ENCODE assay signal across 1 cellular context in the genomic region with DNA sequence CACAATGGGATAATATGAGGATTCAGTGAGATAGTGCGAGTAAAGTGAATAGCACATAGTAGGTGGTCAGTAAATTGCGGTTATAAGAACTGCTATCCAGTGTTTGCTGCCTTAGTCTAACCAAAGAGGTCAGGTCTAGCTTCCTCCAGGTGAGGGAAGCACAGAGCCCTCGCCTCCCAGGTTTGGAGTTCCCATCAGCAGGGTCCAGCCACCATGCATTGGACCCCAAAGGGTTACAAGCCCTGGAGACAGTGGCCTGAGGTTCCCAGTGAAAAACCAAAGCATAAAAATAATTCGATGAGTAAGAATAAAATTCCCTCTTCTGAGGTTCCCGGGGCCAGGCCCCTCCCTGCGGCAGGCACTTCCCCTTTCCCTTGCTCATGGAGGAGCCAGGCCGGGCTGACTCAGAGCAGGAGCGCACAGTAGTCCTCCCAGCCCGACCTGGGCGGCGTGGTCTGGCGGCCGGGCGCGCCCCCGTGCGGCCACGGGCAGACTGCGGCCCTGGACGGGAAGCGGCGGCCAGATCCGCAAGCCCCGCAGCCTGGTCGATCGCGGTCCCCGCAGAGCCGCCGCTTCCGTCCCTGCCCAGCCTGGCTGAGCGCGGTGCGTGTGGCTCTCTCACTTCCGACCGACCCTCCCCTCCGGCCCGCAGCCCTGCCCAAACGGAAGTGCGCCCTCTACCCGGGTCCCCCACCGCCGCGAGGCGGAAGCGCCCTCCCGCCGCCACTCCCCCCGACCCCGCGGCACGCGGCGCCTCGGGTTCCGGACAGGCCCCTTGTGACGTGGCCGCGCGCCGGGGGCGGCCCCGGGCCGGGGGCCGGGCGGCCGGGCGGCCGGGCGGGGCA.
TF ChIP-seq lines count a peak whose summit lies in the region.

TSS of gene SLC39A13 (plus strand) at position 845 of the 845 bp plus-strand sequence. CDS start 1,505 bp downstream, outside the sequence.

TF ChIP-seq in K562, 482 proteins besides CTCF, POLR2A, EP300 and RAD21 (continued from another document and continues in another):
- TF ChIP-seq, protein P1, sequence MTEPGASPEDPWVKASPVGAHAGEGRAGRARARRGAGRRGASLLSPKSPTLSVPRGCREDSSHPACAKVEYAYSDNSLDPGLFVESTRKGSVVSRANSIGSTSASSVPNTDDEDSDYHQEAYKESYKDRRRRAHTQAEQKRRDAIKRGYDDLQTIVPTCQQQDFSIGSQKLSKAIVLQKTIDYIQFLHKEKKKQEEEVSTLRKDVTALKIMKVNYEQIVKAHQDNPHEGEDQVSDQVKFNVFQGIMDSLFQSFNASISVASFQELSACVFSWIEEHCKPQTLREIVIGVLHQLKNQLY (CRISPR knock-in tag; conservative IDR thresholded peaks at IDR 0.05) = no peak
- TF ChIP-seq, protein P2, sequence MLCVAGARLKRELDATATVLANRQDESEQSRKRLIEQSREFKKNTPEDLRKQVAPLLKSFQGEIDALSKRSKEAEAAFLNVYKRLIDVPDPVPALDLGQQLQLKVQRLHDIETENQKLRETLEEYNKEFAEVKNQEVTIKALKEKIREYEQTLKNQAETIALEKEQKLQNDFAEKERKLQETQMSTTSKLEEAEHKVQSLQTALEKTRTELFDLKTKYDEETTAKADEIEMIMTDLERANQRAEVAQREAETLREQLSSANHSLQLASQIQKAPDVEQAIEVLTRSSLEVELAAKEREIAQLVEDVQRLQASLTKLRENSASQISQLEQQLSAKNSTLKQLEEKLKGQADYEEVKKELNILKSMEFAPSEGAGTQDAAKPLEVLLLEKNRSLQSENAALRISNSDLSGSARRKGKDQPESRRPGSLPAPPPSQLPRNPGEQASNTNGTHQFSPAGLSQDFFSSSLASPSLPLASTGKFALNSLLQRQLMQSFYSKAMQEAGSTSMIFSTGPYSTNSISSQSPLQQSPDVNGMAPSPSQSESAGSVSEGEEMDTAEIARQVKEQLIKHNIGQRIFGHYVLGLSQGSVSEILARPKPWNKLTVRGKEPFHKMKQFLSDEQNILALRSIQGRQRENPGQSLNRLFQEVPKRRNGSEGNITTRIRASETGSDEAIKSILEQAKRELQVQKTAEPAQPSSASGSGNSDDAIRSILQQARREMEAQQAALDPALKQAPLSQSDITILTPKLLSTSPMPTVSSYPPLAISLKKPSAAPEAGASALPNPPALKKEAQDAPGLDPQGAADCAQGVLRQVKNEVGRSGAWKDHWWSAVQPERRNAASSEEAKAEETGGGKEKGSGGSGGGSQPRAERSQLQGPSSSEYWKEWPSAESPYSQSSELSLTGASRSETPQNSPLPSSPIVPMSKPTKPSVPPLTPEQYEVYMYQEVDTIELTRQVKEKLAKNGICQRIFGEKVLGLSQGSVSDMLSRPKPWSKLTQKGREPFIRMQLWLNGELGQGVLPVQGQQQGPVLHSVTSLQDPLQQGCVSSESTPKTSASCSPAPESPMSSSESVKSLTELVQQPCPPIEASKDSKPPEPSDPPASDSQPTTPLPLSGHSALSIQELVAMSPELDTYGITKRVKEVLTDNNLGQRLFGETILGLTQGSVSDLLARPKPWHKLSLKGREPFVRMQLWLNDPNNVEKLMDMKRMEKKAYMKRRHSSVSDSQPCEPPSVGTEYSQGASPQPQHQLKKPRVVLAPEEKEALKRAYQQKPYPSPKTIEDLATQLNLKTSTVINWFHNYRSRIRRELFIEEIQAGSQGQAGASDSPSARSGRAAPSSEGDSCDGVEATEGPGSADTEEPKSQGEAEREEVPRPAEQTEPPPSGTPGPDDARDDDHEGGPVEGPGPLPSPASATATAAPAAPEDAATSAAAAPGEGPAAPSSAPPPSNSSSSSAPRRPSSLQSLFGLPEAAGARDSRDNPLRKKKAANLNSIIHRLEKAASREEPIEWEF (CRISPR knock-in tag; IDR thresholded peaks at IDR 0.05) = no peak
- TF ChIP-seq ZNF347 (CRISPR knock-in tag; IDR thresholded peaks at IDR 0.05; ENCODE audit: low read depth) (no peak), GTF2E2 (tag; IDR thresholded peaks at IDR 0.05) (peak; percentile 75), ZHX1 (conservative IDR thresholded peaks at IDR 0.05; ENCODE audit: low read length) (0 out of 2 replicates have a peak, but pooled peaks have one; percentile 79), CBFA2T2 (conservative IDR thresholded peaks at IDR 0.05) (no peak), ZNF140 (CRISPR knock-in tag; IDR thresholded peaks at IDR 0.05) (no peak), MCM7 (IDR thresholded peaks at IDR 0.05) (no peak), RBM39 (optimal IDR thresholded peaks at IDR 0.05; ENCODE audit: low read depth, low read length) (no peak), ZBTB12 (CRISPR knock-in tag; IDR thresholded peaks at IDR 0.05) (peak; percentile 95), SNIP1 (IDR thresholded peaks at IDR 0.05; ENCODE audit: low read depth) (no peak), RHOXF2B (CRISPR knock-in tag; conservative IDR thresholded peaks at IDR 0.05) (no peak), NCOA1 (IDR thresholded peaks at IDR 0.05; ENCODE audit: low read depth) (peak; percentile 92), ADNP (tag; IDR thresholded peaks at IDR 0.05) (no peak; the same call in 1 of the 2 replicates), ZNF449 (CRISPR knock-in tag; IDR thresholded peaks at IDR 0.05) (no peak), WHSC1 (IDR thresholded peaks at IDR 0.05; ENCODE audit: low read length) (no peak), ZNF57 (CRISPR knock-in tag; IDR thresholded peaks at IDR 0.05) (no peak), CAMTA2 (CRISPR knock-in tag; conservative IDR thresholded peaks at IDR 0.05) (no peak), STAT5B (CRISPR knock-in tag; IDR thresholded peaks at IDR 0.05) (no peak), ASH1L (IDR thresholded peaks at IDR 0.05; ENCODE audit: borderline replicate concordance, low read depth, partially characterized antibody) (no peak), SP1 (CRISPR knock-in tag; IDR thresholded peaks at IDR 0.05) (peak; percentile 93), RBM22 (IDR thresholded peaks at IDR 0.05; ENCODE audit: low read depth, low read length, poor library complexity, severe bottlenecking) (peak; percentile 79), ZNF780A (CRISPR knock-in tag; IDR thresholded peaks at IDR 0.05) (no peak), HEY1 (CRISPR knock-in tag; IDR thresholded peaks at IDR 0.05; ENCODE audit: borderline replicate concordance) (no peak), DPF2 (IDR thresholded peaks at IDR 0.05) (peak; percentile 73; the same call in 1 of the 2 replicates), SMARCC2 (IDR thresholded peaks at IDR 0.05; ENCODE audit: low read depth) (peak; percentile 47; the same call in 1 of the 2 replicates), DACH1 (IDR thresholded peaks at IDR 0.05; ENCODE audit: partially characterized antibody) (no peak), TAF15 (IDR thresholded peaks at IDR 0.05; ENCODE audit: low read depth, low read length) (no peak), ZNF217 (CRISPR knock-in tag; IDR thresholded peaks at IDR 0.05) (no peak), XRCC4 (IDR thresholded peaks at IDR 0.05; ENCODE audit: extremely low read depth, insufficient read depth, insufficient read length) (no peak), SMAD2 (IDR thresholded peaks at IDR 0.05; ENCODE audit: low read depth, low read length) (no peak), DMBX1 (CRISPR knock-in tag; IDR thresholded peaks at IDR 0.05; ENCODE audit: borderline replicate concordance) (no peak), SRSF9 (IDR thresholded peaks at IDR 0.05; ENCODE audit: borderline replicate concordance, low read depth, low read length) (no peak), SRSF1 (IDR thresholded peaks at IDR 0.05; ENCODE audit: low read depth, low read length) (no peak), BRD4 (IDR thresholded peaks at IDR 0.05) (peak; percentile 61; the same call in 1 of the 2 replicates), SRSF3 (IDR thresholded peaks at IDR 0.05; ENCODE audit: insufficient read depth, low read length) (no peak), SIX5 (IDR thresholded peaks at IDR 0.05; ENCODE audit: borderline replicate concordance in 1 of 2, insufficient read depth in 1 of 2, low read depth in 1 of 2, low read length in 2 of 2) (peak; percentile 67 to 72; a peak in 3 of 4 replicates), RFX7 (CRISPR knock-in tag; IDR thresholded peaks at IDR 0.05) (no peak)
- TF ChIP-seq, protein P3, sequence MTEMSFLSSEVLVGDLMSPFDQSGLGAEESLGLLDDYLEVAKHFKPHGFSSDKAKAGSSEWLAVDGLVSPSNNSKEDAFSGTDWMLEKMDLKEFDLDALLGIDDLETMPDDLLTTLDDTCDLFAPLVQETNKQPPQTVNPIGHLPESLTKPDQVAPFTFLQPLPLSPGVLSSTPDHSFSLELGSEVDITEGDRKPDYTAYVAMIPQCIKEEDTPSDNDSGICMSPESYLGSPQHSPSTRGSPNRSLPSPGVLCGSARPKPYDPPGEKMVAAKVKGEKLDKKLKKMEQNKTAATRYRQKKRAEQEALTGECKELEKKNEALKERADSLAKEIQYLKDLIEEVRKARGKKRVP (CRISPR knock-in tag; IDR thresholded peaks at IDR 0.05) = no peak
- TF ChIP-seq, protein P4, sequence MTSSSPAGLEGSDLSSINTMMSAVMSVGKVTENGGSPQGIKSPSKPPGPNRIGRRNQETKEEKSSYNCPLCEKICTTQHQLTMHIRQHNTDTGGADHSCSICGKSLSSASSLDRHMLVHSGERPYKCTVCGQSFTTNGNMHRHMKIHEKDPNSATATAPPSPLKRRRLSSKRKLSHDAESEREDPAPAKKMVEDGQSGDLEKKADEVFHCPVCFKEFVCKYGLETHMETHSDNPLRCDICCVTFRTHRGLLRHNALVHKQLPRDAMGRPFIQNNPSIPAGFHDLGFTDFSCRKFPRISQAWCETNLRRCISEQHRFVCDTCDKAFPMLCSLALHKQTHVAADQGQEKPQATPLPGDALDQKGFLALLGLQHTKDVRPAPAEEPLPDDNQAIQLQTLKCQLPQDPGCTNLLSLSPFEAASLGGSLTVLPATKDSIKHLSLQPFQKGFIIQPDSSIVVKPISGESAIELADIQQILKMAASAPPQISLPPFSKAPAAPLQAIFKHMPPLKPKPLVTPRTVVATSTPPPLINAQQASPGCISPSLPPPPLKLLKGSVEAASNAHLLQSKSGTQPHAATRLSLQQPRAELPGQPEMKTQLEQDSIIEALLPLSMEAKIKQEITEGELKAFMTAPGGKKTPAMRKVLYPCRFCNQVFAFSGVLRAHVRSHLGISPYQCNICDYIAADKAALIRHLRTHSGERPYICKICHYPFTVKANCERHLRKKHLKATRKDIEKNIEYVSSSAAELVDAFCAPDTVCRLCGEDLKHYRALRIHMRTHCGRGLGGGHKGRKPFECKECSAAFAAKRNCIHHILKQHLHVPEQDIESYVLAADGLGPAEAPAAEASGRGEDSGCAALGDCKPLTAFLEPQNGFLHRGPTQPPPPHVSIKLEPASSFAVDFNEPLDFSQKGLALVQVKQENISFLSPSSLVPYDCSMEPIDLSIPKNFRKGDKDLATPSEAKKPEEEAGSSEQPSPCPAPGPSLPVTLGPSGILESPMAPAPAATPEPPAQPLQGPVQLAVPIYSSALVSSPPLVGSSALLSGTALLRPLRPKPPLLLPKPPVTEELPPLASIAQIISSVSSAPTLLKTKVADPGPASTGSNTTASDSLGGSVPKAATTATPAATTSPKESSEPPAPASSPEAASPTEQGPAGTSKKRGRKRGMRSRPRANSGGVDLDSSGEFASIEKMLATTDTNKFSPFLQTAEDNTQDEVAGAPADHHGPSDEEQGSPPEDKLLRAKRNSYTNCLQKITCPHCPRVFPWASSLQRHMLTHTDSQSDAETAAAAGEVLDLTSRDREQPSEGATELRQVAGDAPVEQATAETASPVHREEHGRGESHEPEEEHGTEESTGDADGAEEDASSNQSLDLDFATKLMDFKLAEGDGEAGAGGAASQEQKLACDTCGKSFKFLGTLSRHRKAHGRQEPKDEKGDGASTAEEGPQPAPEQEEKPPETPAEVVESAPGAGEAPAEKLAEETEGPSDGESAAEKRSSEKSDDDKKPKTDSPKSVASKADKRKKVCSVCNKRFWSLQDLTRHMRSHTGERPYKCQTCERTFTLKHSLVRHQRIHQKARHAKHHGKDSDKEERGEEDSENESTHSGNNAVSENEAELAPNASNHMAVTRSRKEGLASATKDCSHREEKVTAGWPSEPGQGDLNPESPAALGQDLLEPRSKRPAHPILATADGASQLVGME (CRISPR knock-in tag; IDR thresholded peaks at IDR 0.05) = no peak
